Comparison of ENCODE assay signal across 20 cellular contexts in genomic region chr19:14000691-14001365, GRCh38. TPM values are rescaled to one million over a fixed set of nuclear protein-coding genes. Genes with fewer than 3 reads are reported as not detected.
DNase-seq lines count a peak whose midpoint lies in the region; ATAC-seq, FAIRE-seq and TF ChIP-seq lines count a peak whose summit lies in the region.
"Had no signal": no experiment of that assay in that cellular context is flagged by ENCODE, and none has a peak within 500 bp of the region (broad histone marks: within the 10 kb centered on the region; RNA-seq: fewer than 3 reads in every experiment).

No MANE protein-coding gene starts in this region.

- no peak for DNase-seq in activated T-cell treated with anti-CD3 and anti-CD28 coated beads, Interleukin-2, amount 50 U/mL, for 72 hours
- DNase-seq in activated T-cell treated with anti-CD3 and anti-CD28 coated beads, Interleukin-2, amount 50 U/mL, for 48 hours, result no peak
- DNase-seq in RWPE1 (ENCODE audit: low spot score), result no peak
- DNase-seq in immature natural killer cell, result no peak
- DNase-seq in NOMO-1 (lab: John Stamatoyannopoulos, UW; ENCODE audit: unreplicated experiment in 2 of 2), result no peak
- no peak for DNase-seq in H54 (ENCODE audit: insufficient read length, low spot score)
- no peak for DNase-seq in mucosa of gallbladder (ENCODE audit: low spot score)
- DNase-seq: adrenal gland, Calu3, cerebellar nuclear complex, midbrain, NCI-H1436, NCI-H345, ovary, SIG-M5 had no signal

- FAIRE-seq in H54 (lab: Jason Lieb, UNC), result no peak
- FAIRE-seq: TTC549 had no signal

- peak overlapping the region; percentile 48 to 53 for H3K4me3 Mint-ChIP-seq in activated T-cell treated with anti-CD3 and anti-CD28 coated beads, Interleukin-2, amount 50 U/mL, for 72 hours
- peak overlapping the region in 1 of 5 donors; percentile 46 for H3K4me3 Mint-ChIP-seq in immature natural killer cell
- H3K4me3 Mint-ChIP-seq in stimulated activated memory B cell treated with anti-CD40 and anti-IgM and Interleukin-4, amounts not matched to agents 10 μg/mL and 1 μg/mL and 100 μg/mL, for 72 hours, result no peak overlapping the region

- no peak for ATAC-seq in activated T-cell treated with anti-CD3 and anti-CD28 coated beads, Interleukin-2, amount 50 U/mL, for 72 hours (replicated peaks in 1 of 2)
- no peak for ATAC-seq in stimulated activated memory B cell treated with anti-CD40 and anti-IgM and Interleukin-4, amounts not matched to agents 10 μg/mL and 1 μg/mL and 100 μg/mL, for 72 hours
- ATAC-seq: gastroesophageal sphincter had no signal

- H3K27me3 Mint-ChIP-seq in activated T-cell treated with anti-CD3 and anti-CD28 coated beads, Interleukin-2, amount 50 U/mL, for 72 hours (ENCODE audit: low read depth), result no peaks in the 10 kb centered on the region
- peaks cover 8 to 18% (median 13%) of the 10 kb centered on the region in 3 donors for H3K27me3 Mint-ChIP-seq in immature natural killer cell (ENCODE audit: low read depth in 3 of 3)
- no peaks in the 10 kb centered on the region for H3K27me3 Mint-ChIP-seq in stimulated activated memory B cell treated with anti-CD40 and anti-IgM and Interleukin-4, amounts not matched to agents 10 μg/mL and 1 μg/mL and 100 μg/mL, for 72 hours

- H3K36me3 Mint-ChIP-seq in activated T-cell treated with anti-CD3 and anti-CD28 coated beads, Interleukin-2, amount 50 U/mL, for 72 hours (ENCODE audit: insufficient read depth in 2 of 2), result peaks cover 8 to 14% of the 10 kb centered on the region in 2 donors
- H3K36me3 Mint-ChIP-seq in immature natural killer cell, result peaks cover 0 to 4% (median 0%) of the 10 kb centered on the region in 3 donors
- peaks cover 7% of the 10 kb centered on the region for H3K36me3 Mint-ChIP-seq in stimulated activated memory B cell treated with anti-CD40 and anti-IgM and Interleukin-4, amounts not matched to agents 10 μg/mL and 1 μg/mL and 100 μg/mL, for 72 hours

- no peak for TF ChIP-seq CTCF in RWPE1 (conservative IDR thresholded peaks at IDR 0.05; ENCODE audit: low read depth)

- no peak for TF ChIP-seq POLR2A in H54 (IDR thresholded peaks at IDR 0.05; ENCODE audit: low read depth, low read length)

- POLR2A ChIA-PET in RWPE1 (lab: Yijun Ruan, JAX; ENCODE audit: low non-redundant PET), result no interaction called here

- CTCF ChIA-PET in RWPE1 (lab: Yijun Ruan, JAX), result interaction anchor here (0.5 kb wide), 1 partner anchor 24 kb away, joined by 3 read pairs; no protein-coding TSS in a partner anchor

- H3K27ac Mint-ChIP-seq in activated T-cell treated with anti-CD3 and anti-CD28 coated beads, Interleukin-2, amount 50 U/mL, for 72 hours, result peak overlapping the region; percentile 98
- H3K27ac Mint-ChIP-seq in immature natural killer cell, result peak overlapping the region; percentile 91 to 98 (median 96)
- peak overlapping the region; percentile 97 for H3K27ac Mint-ChIP-seq in stimulated activated memory B cell treated with anti-CD40 and anti-IgM and Interleukin-4, amounts not matched to agents 10 μg/mL and 1 μg/mL and 100 μg/mL, for 72 hours

- no peaks in the 10 kb centered on the region for H3K9me3 Mint-ChIP-seq in activated T-cell treated with anti-CD3 and anti-CD28 coated beads, Interleukin-2, amount 50 U/mL, for 72 hours
- H3K9me3 Mint-ChIP-seq in immature natural killer cell, result no peaks in the 10 kb centered on the region
- no peaks in the 10 kb centered on the region for H3K9me3 Mint-ChIP-seq in stimulated activated memory B cell treated with anti-CD40 and anti-IgM and Interleukin-4, amounts not matched to agents 10 μg/mL and 1 μg/mL and 100 μg/mL, for 72 hours

- peaks cover 48% of the 10 kb centered on the region for H3K4me1 Mint-ChIP-seq in activated T-cell treated with anti-CD3 and anti-CD28 coated beads, Interleukin-2, amount 50 U/mL, for 72 hours (ENCODE audit: low read depth)
- H3K4me1 Mint-ChIP-seq in immature natural killer cell, result peaks cover 39% of the 10 kb centered on the region in 2 donors
- peaks cover 50% of the 10 kb centered on the region for H3K4me1 Mint-ChIP-seq in stimulated activated memory B cell treated with anti-CD40 and anti-IgM and Interleukin-4, amounts not matched to agents 10 μg/mL and 1 μg/mL and 100 μg/mL, for 72 hours

- H3K27ac ChIP-seq in RWPE1, result peak overlapping the region; percentile 69
- H3K27ac ChIP-seq: adrenal gland, gastroesophageal sphincter, ovary had no signal

RNA-seq across cellular contexts. Expression of gene RFX1, which starts 5.3 kb away (rescaled TPM):
- total RNA-seq in activated T-cell treated with anti-CD3 and anti-CD28 coated beads, Interleukin-2, amount 50 U/mL, for 72 hours, result 10 to 100 TPM; 11.4 to 11.9 TPM
- 1 to 10 TPM in 1 of 3 donors, under 1 TPM in 2; 0.21 to 1.5 (median 0.66) TPM for polyA plus RNA-seq in immature natural killer cell
- total RNA-seq in mucosa of gallbladder, result 25.0 TPM

RNA-seq across cellular contexts. Expression of gene RLN3, which starts 27.1 kb away (rescaled TPM):
- not detected for total RNA-seq in activated T-cell treated with anti-CD3 and anti-CD28 coated beads, Interleukin-2, amount 50 U/mL, for 72 hours
- not detected for polyA plus RNA-seq in immature natural killer cell
- total RNA-seq in mucosa of gallbladder, result not detected
- total RNA-seq: adrenal gland, Calu3, gastroesophageal sphincter, LHCN-M2, ovary, subcutaneous adipose tissue had no signal
- polyA plus RNA-seq: adrenal gland, ovary had no signal

RNA-seq across cellular contexts. Expression of gene IL27RA, which starts 30.7 kb away (rescaled TPM):
- 10 to 100 TPM; 67.0 to 75.2 TPM for total RNA-seq in activated T-cell treated with anti-CD3 and anti-CD28 coated beads, Interleukin-2, amount 50 U/mL, for 72 hours
- 10 to 100 TPM; 58.6 to 86.4 (median 69.9) TPM for polyA plus RNA-seq in immature natural killer cell
- total RNA-seq in mucosa of gallbladder, result 5.6 TPM

RNA-seq across cellular contexts. Expression of gene DCAF15, which starts 48.5 kb away (rescaled TPM):
- total RNA-seq in activated T-cell treated with anti-CD3 and anti-CD28 coated beads, Interleukin-2, amount 50 U/mL, for 72 hours, result 10 to 100 TPM; 62.9 to 79.8 TPM
- 1 to 10 TPM; 2.4 to 9.4 (median 4.2) TPM for polyA plus RNA-seq in immature natural killer cell
- 33.7 TPM for total RNA-seq in mucosa of gallbladder

Comparison
In these comparisons a context has a peak if more than half of its experiments do, and no peak if none do; other contexts are left out.
1. RNA of gene IL27RA, which starts 30.7 kb away (total RNA-seq): 67.0 to 75.2 TPM in activated T-cell treated with anti-CD3 and anti-CD28 coated beads, Interleukin-2, amount 50 U/mL, for 72 hours; 5.6 TPM in mucosa of gallbladder (single experiment); every median in the first group is over 10 times any median in the second.
2. Peak in every context shown above with its lines, with median percentiles within 50 percentile points of each other: H3K27ac Mint-ChIP-seq.